In genomic region chr17:45787656-45788055, GRCh38 we compare ENCODE assay signal across 39 cellular contexts. TPM values are rescaled to one million over a fixed set of nuclear protein-coding genes. Genes with fewer than 3 reads are reported as not detected.
"Had no signal": no experiment of that assay in that cellular context is flagged by ENCODE, and none has a peak within 500 bp of the region (broad histone marks: within the 10 kb centered on the region; RNA-seq: fewer than 3 reads in every experiment).

No MANE protein-coding gene starts in this region.

- H3K36me3 ChIP-seq: adrenal gland, MG63, Peyer's patch, SJSA1 had no signal

- ATAC-seq: activated T-cell treated with anti-CD3 and anti-CD28 coated beads, Interleukin-2, amount 50 U/mL, for 4 hours had no signal

- H3K4me3 ChIP-seq: adrenal gland, MG63, Peyer's patch, SJSA1 had no signal

- FAIRE-seq: astrocyte had no signal

- H3K9me3 ChIP-seq: adrenal gland, MG63, Peyer's patch had no signal

- H3K27ac ChIP-seq: adrenal gland, Peyer's patch, SJSA1, VCaP had no signal

- DNase-seq: activated B cell treated with CpG ODN at 0.5 μM for 24 hours; activated CD4-positive, alpha-beta memory T cell treated with anti-CD3 and anti-CD28 coated beads for 36 hours; activated CD4-positive, alpha-beta T cell treated with anti-CD3 and anti-CD28 coated beads for 4 hours; activated CD4-positive, alpha-beta T cell treated with anti-CD3 and anti-CD28 coated beads, Interleukin-2, amount 50 U/mL, for 1 hour; activated CD4-positive, CD25-positive, alpha-beta regulatory T cell treated with anti-CD3 and anti-CD28 coated beads, Interleukin-2, amount 50 U/mL, for 72 hours; activated CD8-positive, alpha-beta memory T cell treated with anti-CD3 and anti-CD28 coated beads, Interleukin-2, amount 50 U/mL, for 4 hours; activated gamma-delta T cell treated with Interleukin-2 at 50 U/mL for 16 hours; activated naive CD4-positive, alpha-beta T cell treated with anti-CD3 and anti-CD28 coated beads for 36 hours; activated T-cell treated with anti-CD3 and anti-CD28 coated beads for 4 hours; activated T-cell treated with anti-CD3 and anti-CD28 coated beads, Interleukin-2, amount 50 U/mL, for 4 hours; adrenal gland; central memory CD4-positive, alpha-beta T cell; Kasumi-1; KG1; MG63; NCI-H1048; NCI-H1417; NCI-H146; NCI-H187; NCI-H2029 treated with DMSO at 0.1 percent for 48 hours; NCI-H2107; NCI-H2171; NCI-H524; NCI-H69; NK-92 treated with Interleukin-12 subunit alpha and Interleukin-12 subunit beta, amount 100 ng/mL, for 24 hours; PC-3; Peyer's patch; RPMI8226; SHP77 treated with DMSO at 0.1 percent for 48 hours; SW 1271; T-helper 1 cell; T-helper 2 cell; T-helper 9 cell had no signal

RNA-seq across cellular contexts. Expression of gene CRHR1, which starts 3.5 kb away (rescaled TPM):
- total RNA-seq: activated B cell treated with CpG ODN at 0.5 μM for 24 hours; activated CD4-positive, alpha-beta memory T cell treated with anti-CD3 and anti-CD28 coated beads for 36 hours; activated naive CD4-positive, alpha-beta T cell treated with anti-CD3 and anti-CD28 coated beads for 36 hours; activated T-cell treated with anti-CD3 and anti-CD28 coated beads, Interleukin-2, amount 50 U/mL, for 4 hours; activated T-helper 1 cell treated with anti-CD3 and anti-CD28 coated beads, Interleukin-12 subunit alpha, Interleukin-12 subunit beta, Interleukin-2, Interleukin-4 antibody, amounts not matched to agents 30 ng/mL and 10 ng/mL and 1 ng/mL, durations not matched to agents 14 hours and 24 hours and 36 hours; bronchial epithelial cell; PC-3; SJSA1 had no signal

RNA-seq across cellular contexts. Expression of gene SPPL2C, which starts 57.0 kb away (rescaled TPM):
- total RNA-seq: activated B cell treated with CpG ODN at 0.5 μM for 24 hours; activated CD4-positive, alpha-beta memory T cell treated with anti-CD3 and anti-CD28 coated beads for 36 hours; activated naive CD4-positive, alpha-beta T cell treated with anti-CD3 and anti-CD28 coated beads for 36 hours; activated naive CD4-positive, alpha-beta T cell treated with anti-CD3 and anti-CD28 coated beads, Interleukin-2, amount 50 U/mL, for 72 hours; activated T-cell treated with anti-CD3 and anti-CD28 coated beads, Interleukin-2, amount 50 U/mL, for 4 hours; activated T-helper 1 cell treated with anti-CD3 and anti-CD28 coated beads, Interleukin-12 subunit alpha, Interleukin-12 subunit beta, Interleukin-2, Interleukin-4 antibody, amounts not matched to agents 30 ng/mL and 10 ng/mL and 1 ng/mL, durations not matched to agents 14 hours and 24 hours and 36 hours; adrenal gland; astrocyte; bronchial epithelial cell; PC-3; Peyer's patch; SJSA1 had no signal
